In genomic region chr15:60079210-60079609, GRCh38 we compare ENCODE assay signal across 13 cellular contexts.
A peak's percentile ranks its signal among the peaks of the same experiment; 100 is the strongest.
DNase-seq lines count a peak whose midpoint lies in the region; ATAC-seq and TF ChIP-seq lines count a peak whose summit lies in the region.
"Had no signal": no experiment of that assay in that cellular context is flagged by ENCODE, and none has a peak within 500 bp of the region (broad histone marks: within the 10 kb centered on the region; RNA-seq: fewer than 3 reads in every experiment).

No MANE protein-coding gene starts in this region.

- H3K27ac ChIP-seq in esophagus muscularis mucosa (replicated peaks in 1 of 4) = no peak overlapping the region

- TF ChIP-seq EP300 in esophagus muscularis mucosa (IDR thresholded peaks at IDR 0.05) = no peak

- no peaks in the 10 kb centered on the region for H3K9me3 ChIP-seq in esophagus muscularis mucosa

- peak; percentile 38 for TF ChIP-seq CTCF in GM12864 (IDR thresholded peaks at IDR 0.05; ENCODE audit: low read depth, low read length, missing control alignments)
- TF ChIP-seq CTCF in cardiac fibroblast (IDR thresholded peaks at IDR 0.05; ENCODE audit: low read depth, low read length) = peak; percentile 48
- TF ChIP-seq CTCF in nephron (IDR thresholded peaks at IDR 0.05; ENCODE audit: unreplicated experiment in 3 of 3) = peak; percentile 36 to 54 (median 45)
- TF ChIP-seq CTCF in esophagus muscularis mucosa (IDR thresholded peaks at IDR 0.05) = no peak

- peaks cover 22% of the 10 kb centered on the region for H3K4me1 Mint-ChIP-seq in nephron

- H3K27me3 ChIP-seq in esophagus muscularis mucosa = peaks cover 0 to 5% (median 0%) of the 10 kb centered on the region in 4 donors

- ATAC-seq in HG02571 (IDR thresholded peaks at IDR 0.05; ENCODE audit: unreplicated experiment) = no peak
- ATAC-seq: natural killer cell treated with Interleukin-12 subunit alpha and Interleukin-12 subunit beta and Interleukin-15 and Interleukin-18, amount 100 ng/mL, for 72 hours; stimulated activated naive CD8-positive, alpha-beta T cell treated with anti-CD3 and anti-CD28 coated beads, Interleukin-15, Interleukin-2, amounts not matched to agents 100 U/mL and 50 U/mL, for 24 hours had no signal

- no peak for DNase-seq in GM12864 (ENCODE audit: low read depth)
- DNase-seq in NAMALWA (ENCODE audit: low spot score) = peak; percentile 19
- DNase-seq in cardiac fibroblast (ENCODE audit: low read depth in 2 of 2) = peak; percentile 31 to 33
- DNase-seq in DMS 273 (lab: John Stamatoyannopoulos, UW; ENCODE audit: unreplicated experiment) = no peak
- DNase-seq in esophagus muscularis mucosa (ENCODE audit: extremely low spot score) = no peak
- DNase-seq in ecto neural progenitor cell (ENCODE audit: low spot score) = no peak
- DNase-seq: activated CD4-positive, alpha-beta T cell treated with anti-CD3 and anti-CD28 coated beads, Interleukin-2, amount 10 ng/mL, durations not matched to agents 7 days and 5 days; activated naive CD4-positive, alpha-beta T cell treated with anti-CD3 and anti-CD28 coated beads, Interleukin-2, amount 50 U/mL, for 16 hours; NCI-H2029 treated with DMSO at 0.1 percent for 48 hours; stimulated activated naive CD8-positive, alpha-beta T cell treated with anti-CD3 and anti-CD28 coated beads, Interleukin-15, Interleukin-2, amounts not matched to agents 100 U/mL and 50 U/mL, for 24 hours had no signal

- H3K36me3 Mint-ChIP-seq in nephron (ENCODE audit: low read depth) = no peaks in the 10 kb centered on the region
- H3K36me3 Mint-ChIP-seq: natural killer cell treated with Interleukin-12 subunit alpha and Interleukin-12 subunit beta and Interleukin-15 and Interleukin-18, amount 100 ng/mL, for 72 hours had no signal

- intact Hi-C loops in esophagus muscularis mucosa (cut with DNase I) = no loop called here

- H3K4me3 ChIP-seq in GM12864 (ENCODE audit: low read depth, low read length) (no peak overlapping the region), cardiac fibroblast (replicated peaks in 1 of 2; ENCODE audit: low read depth in 2 of 2, low read length in 2 of 2) (no peak overlapping the region), esophagus muscularis mucosa (no peak overlapping the region)

- 71% methylated on average over 2 of the region's 2 CpGs for WGBS in esophagus muscularis mucosa

- H3K27ac Mint-ChIP-seq in nephron = no peak overlapping the region
- H3K27ac Mint-ChIP-seq: activated CD4-positive, alpha-beta T cell treated with anti-CD3 and anti-CD28 coated beads, Interleukin-2, amount 10 ng/mL, durations not matched to agents 7 days and 5 days; natural killer cell treated with Interleukin-12 subunit alpha and Interleukin-12 subunit beta and Interleukin-15 and Interleukin-18, amount 100 ng/mL, for 72 hours had no signal

- no peaks in the 10 kb centered on the region for H3K4me1 ChIP-seq in esophagus muscularis mucosa

- no peak overlapping the region for H3K4me3 Mint-ChIP-seq in nephron
- H3K4me3 Mint-ChIP-seq: activated CD4-positive, alpha-beta T cell treated with anti-CD3 and anti-CD28 coated beads, Interleukin-2, amount 10 ng/mL, durations not matched to agents 7 days and 5 days; natural killer cell treated with Interleukin-12 subunit alpha and Interleukin-12 subunit beta and Interleukin-15 and Interleukin-18, amount 100 ng/mL, for 72 hours had no signal

- H3K9me3 Mint-ChIP-seq in nephron = no peaks in the 10 kb centered on the region
- H3K9me3 Mint-ChIP-seq: activated CD4-positive, alpha-beta T cell treated with anti-CD3 and anti-CD28 coated beads, Interleukin-2, amount 10 ng/mL, durations not matched to agents 7 days and 5 days; natural killer cell treated with Interleukin-12 subunit alpha and Interleukin-12 subunit beta and Interleukin-15 and Interleukin-18, amount 100 ng/mL, for 72 hours had no signal

- H3K27me3 Mint-ChIP-seq in nephron (ENCODE audit: low read depth) = peaks cover 35% of the 10 kb centered on the region
- H3K27me3 Mint-ChIP-seq: activated CD4-positive, alpha-beta T cell treated with anti-CD3 and anti-CD28 coated beads, Interleukin-2, amount 10 ng/mL, durations not matched to agents 7 days and 5 days had no signal

- H3K36me3 ChIP-seq in esophagus muscularis mucosa = no peaks in the 10 kb centered on the region

- no peak for TF ChIP-seq POLR2A in esophagus muscularis mucosa (IDR thresholded peaks at IDR 0.05; ENCODE audit: low read depth)

Comparison
In these comparisons a context has a peak if more than half of its experiments do, and no peak if none do; other contexts are left out.
1. DNase-seq: peak in NAMALWA (single experiment) and cardiac fibroblast (2 of 2); none in GM12864 (single experiment), DMS 273 (single experiment), esophagus muscularis mucosa (single experiment) and ecto neural progenitor cell (single experiment).
2. CTCF ChIP-seq: peak in GM12864 (single experiment), cardiac fibroblast (single experiment) and nephron (3 of 3); none in esophagus muscularis mucosa (0 of 3).